24 cellular contexts compared by ENCODE assay signal in the genomic region with DNA sequence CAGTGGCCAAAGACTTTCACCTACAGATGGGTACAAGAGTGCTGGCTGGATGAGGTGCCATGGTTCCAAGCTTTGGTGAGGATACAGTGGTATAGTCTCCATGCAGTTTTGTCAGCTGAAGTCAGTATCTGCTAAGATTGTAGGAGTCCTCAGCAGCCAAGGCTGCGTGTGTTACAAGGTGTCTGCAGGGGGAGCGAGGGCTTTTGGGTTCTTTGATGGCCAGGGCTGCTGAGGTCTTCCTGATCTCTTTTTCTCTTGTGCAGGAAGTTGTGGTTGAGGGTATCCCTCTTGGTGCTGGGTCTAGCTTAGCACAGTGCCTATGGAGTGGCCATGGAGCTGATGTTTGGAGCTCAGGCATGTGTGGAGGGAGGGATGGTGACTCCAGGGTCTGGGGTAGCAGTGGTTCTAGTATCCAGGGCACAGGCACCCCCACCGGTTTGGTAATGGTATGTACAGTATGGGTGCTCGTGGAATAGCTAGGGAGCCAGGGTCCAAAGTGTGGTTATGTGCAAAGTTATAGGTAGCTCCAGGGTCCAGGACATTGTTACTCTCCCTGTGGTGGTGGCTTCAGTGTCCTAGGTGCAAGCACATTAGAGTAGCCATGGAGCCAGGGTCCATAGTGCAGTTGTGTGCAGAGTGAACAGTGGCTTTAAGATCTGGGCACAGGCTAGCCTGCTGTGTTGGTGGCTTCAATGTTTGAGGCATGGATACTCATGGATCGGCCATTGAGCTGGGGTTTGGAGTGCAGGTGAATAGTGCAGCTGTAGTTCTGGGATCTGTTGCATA. TPM values are rescaled to one million over a fixed set of nuclear protein-coding genes. Genes with fewer than 3 reads are reported as not detected.
DNase-seq lines count a peak whose midpoint lies in the region; ATAC-seq, FAIRE-seq and TF ChIP-seq lines count a peak whose summit lies in the region.
"Had no signal": no experiment of that assay in that cellular context is flagged by ENCODE, and none has a peak within 500 bp of the region (broad histone marks: within the 10 kb centered on the region; RNA-seq: fewer than 3 reads in every experiment).

No MANE protein-coding gene starts in this region.

- H2BK5ac ChIP-seq in IMR-90 (ENCODE audit: low read depth, low read length, poor library complexity, severe bottlenecking) (no peak overlapping the region), neuronal stem cell (ENCODE audit: low read length) (no peak overlapping the region)

- H3K79me1 ChIP-seq in IMR-90 (ENCODE audit: low read depth in 1 of 2, low read length in 2 of 2) (peaks cover 18 to 19% of the 10 kb centered on the region in 2 experiments), neuronal stem cell (ENCODE audit: low read depth, low read length) (no peaks in the 10 kb centered on the region)

- no TSS peak for BruUV-seq in IMR-90 (replicated peaks; lab: Mats Ljungman, UMichigan)

- 93% methylated on average over 3 of the region's 5 CpGs; no CpG with 5 or more reads in 1 of the 2 experiments for WGBS in IMR-90 (ENCODE audit: extremely low coverage in 2 of 2, insufficient read length in 1 of 2), 2 experiments
- WGBS in neuronal stem cell (ENCODE audit: extremely low coverage in 2 of 2, insufficient read length in 2 of 2, insufficient replicate concordance in 1 of 2), 2 donors = no CpG with 5 or more reads among the region's 5 CpGs

- no peaks in the 10 kb centered on the region for H3K27me3 Mint-ChIP-seq in CD14-positive monocyte (ENCODE audit: low read depth in 3 of 3)
- H3K27me3 Mint-ChIP-seq in stimulated activated naive CD8-positive, alpha-beta T cell treated with anti-CD3 and anti-CD28 coated beads, Interleukin-15, amount 100 ng/mL, for 72 hours = no peaks in the 10 kb centered on the region
- no peaks in the 10 kb centered on the region for H3K27me3 Mint-ChIP-seq in activated naive CD8-positive, alpha-beta T cell treated with anti-CD3 and anti-CD28 coated beads, Interleukin-2, amount 50 U/mL, for 24 hours
- H3K27me3 Mint-ChIP-seq: CD8-positive, alpha-beta memory T cell had no signal

- H3K27me3 ChIP-seq in IMR-90 (ENCODE audit: control insufficient read depth, insufficient read depth, low read length) (no peaks in the 10 kb centered on the region), neuronal stem cell (ENCODE audit: control insufficient read depth in 3 of 3, insufficient read depth in 3 of 3, low read depth in 1 of 3, low read length in 3 of 3) (no peaks in the 10 kb centered on the region)
- H3K27me3 ChIP-seq: BLaER1, MG63, SJCRH30 had no signal

- H3K18ac ChIP-seq in IMR-90 (ENCODE audit: low read depth, low read length) = no peak overlapping the region
- H3K18ac ChIP-seq in neuronal stem cell (ENCODE audit: low read length) = no peak overlapping the region

- H3K9me3 Mint-ChIP-seq in CD14-positive monocyte = peaks cover 8 to 31% (median 10%) of the 10 kb centered on the region in 7 donors
- peaks cover 6 to 12% of the 10 kb centered on the region in 2 donors for H3K9me3 Mint-ChIP-seq in stimulated activated naive CD8-positive, alpha-beta T cell treated with anti-CD3 and anti-CD28 coated beads, Interleukin-15, amount 100 ng/mL, for 72 hours
- H3K9me3 Mint-ChIP-seq in activated naive CD8-positive, alpha-beta T cell treated with anti-CD3 and anti-CD28 coated beads, Interleukin-2, amount 50 U/mL, for 24 hours = no peaks in the 10 kb centered on the region

- H3K9ac ChIP-seq in IMR-90 (ENCODE audit: low read depth, low read length) (no peak overlapping the region), neuronal stem cell (ENCODE audit: low read depth, low read length, poor library complexity) (no peak overlapping the region)
- H3K9ac ChIP-seq: BLaER1 had no signal

- no peak overlapping the region for H4K5ac ChIP-seq in IMR-90 (ENCODE audit: low read depth, low read length)

- no peak overlapping the region; the same call in 1 of the 2 replicates for H3K23ac ChIP-seq in IMR-90 (ENCODE audit: low read depth, low read length)
- H3K23ac ChIP-seq in neuronal stem cell (ENCODE audit: low read depth, low read length, poor library complexity) = no peak overlapping the region

- H2AK5ac ChIP-seq in IMR-90 (ENCODE audit: low read depth, low read length) (no peak overlapping the region), neuronal stem cell (ENCODE audit: low read depth, low read length) (no peak overlapping the region)

- H3K27ac ChIP-seq in IMR-90 (ENCODE audit: insufficient read depth, low read length) = no peak overlapping the region
- H3K27ac ChIP-seq in neuronal stem cell (replicated peaks; ENCODE audit: low read length) = no peak overlapping the region
- H3K27ac ChIP-seq: A549, BLaER1, PC-9, RWPE1, SJCRH30 had no signal

- intact Hi-C loops in CD14-positive monocyte (cut with micrococcal nuclease) (no loop called here), IMR-90 (cut with micrococcal nuclease) (no loop called here)

- no peak for TF ChIP-seq RAD21 in IMR-90 (IDR thresholded peaks at IDR 0.05; ENCODE audit: low read length)

- no peaks in the 10 kb centered on the region for H3K36me3 ChIP-seq in IMR-90 (ENCODE audit: control insufficient read depth, insufficient read depth, low read length)
- H3K36me3 ChIP-seq in neuronal stem cell (replicated peaks in 1 of 2; ENCODE audit: control insufficient read depth in 2 of 2, insufficient read depth in 2 of 2, low read length in 2 of 2) = no peaks in the 10 kb centered on the region
- H3K36me3 ChIP-seq: SJCRH30 had no signal

- dilution Hi-C loops in IMR-90 (cut with HindIII; ENCODE audit: low sequenced_read_pairs, unreplicated experiment) = no loop called here

- H3K9me3 ChIP-seq in IMR-90 (ENCODE audit: control insufficient read depth, insufficient read depth, low read length) = peaks cover 2% of the 10 kb centered on the region
- peaks cover 0 to 10% of the 10 kb centered on the region in 2 donors for H3K9me3 ChIP-seq in neuronal stem cell (replicated peaks in 1 of 2; ENCODE audit: control insufficient read depth in 2 of 2, insufficient read depth in 1 of 2, low read depth in 1 of 2, low read length in 2 of 2)
- H3K9me3 ChIP-seq: SJCRH30 had no signal

- no peak overlapping the region for H4K91ac ChIP-seq in IMR-90 (ENCODE audit: insufficient read depth, low read depth, low read length)
- H4K91ac ChIP-seq in neuronal stem cell (ENCODE audit: low read depth, low read length, poor library complexity) = no peak overlapping the region

- peak overlapping the region in 4 of 7 donors; percentile 22 to 57 (median 38) for H3K27ac Mint-ChIP-seq in CD14-positive monocyte
- H3K27ac Mint-ChIP-seq in stimulated activated naive CD8-positive, alpha-beta T cell treated with anti-CD3 and anti-CD28 coated beads, Interleukin-15, amount 100 ng/mL, for 72 hours = peak overlapping the region in 1 of 2 donors; percentile 28
- no peak overlapping the region for H3K27ac Mint-ChIP-seq in activated naive CD8-positive, alpha-beta T cell treated with anti-CD3 and anti-CD28 coated beads, Interleukin-2, amount 50 U/mL, for 24 hours
- H3K27ac Mint-ChIP-seq: CD8-positive, alpha-beta memory T cell had no signal

- TF ChIP-seq CTCF in CD14-positive monocyte (IDR thresholded peaks at IDR 0.05) = no peak
- TF ChIP-seq CTCF in IMR-90 (conservative IDR thresholded peaks at IDR 0.05; ENCODE audit: low read depth, low read length) = no peak

- ATAC-seq in IMR-90 (ENCODE audit: low read depth) = no peak
- no peak for ATAC-seq in stimulated activated naive CD8-positive, alpha-beta T cell treated with anti-CD3 and anti-CD28 coated beads, Interleukin-15, amount 100 ng/mL, for 72 hours
- no peak for ATAC-seq in activated naive CD8-positive, alpha-beta T cell treated with anti-CD3 and anti-CD28 coated beads, Interleukin-2, amount 50 U/mL, for 24 hours
- ATAC-seq: A549 had no signal

- no peak overlapping the region for H3K4me3 Mint-ChIP-seq in CD14-positive monocyte
- no peak overlapping the region for H3K4me3 Mint-ChIP-seq in stimulated activated naive CD8-positive, alpha-beta T cell treated with anti-CD3 and anti-CD28 coated beads, Interleukin-15, amount 100 ng/mL, for 72 hours
- no peak overlapping the region for H3K4me3 Mint-ChIP-seq in activated naive CD8-positive, alpha-beta T cell treated with anti-CD3 and anti-CD28 coated beads, Interleukin-2, amount 50 U/mL, for 24 hours
- H3K4me3 Mint-ChIP-seq: CD8-positive, alpha-beta memory T cell had no signal

- no peaks in the 10 kb centered on the region for H4K20me1 ChIP-seq in IMR-90 (ENCODE audit: insufficient read depth, low read length)
- H4K20me1 ChIP-seq: BLaER1 had no signal

- H2BK12ac ChIP-seq in neuronal stem cell (ENCODE audit: low read length) = no peak overlapping the region

- H3K4me1 Mint-ChIP-seq in CD14-positive monocyte = peaks cover 7% of the 10 kb centered on the region
- H3K4me1 Mint-ChIP-seq in stimulated activated naive CD8-positive, alpha-beta T cell treated with anti-CD3 and anti-CD28 coated beads, Interleukin-15, amount 100 ng/mL, for 72 hours = no peaks in the 10 kb centered on the region
- H3K4me1 Mint-ChIP-seq in activated naive CD8-positive, alpha-beta T cell treated with anti-CD3 and anti-CD28 coated beads, Interleukin-2, amount 50 U/mL, for 24 hours = no peaks in the 10 kb centered on the region
- H3K4me1 Mint-ChIP-seq: CD8-positive, alpha-beta memory T cell had no signal

- no peak overlapping the region for H3K4me2 ChIP-seq in IMR-90 (ENCODE audit: low read depth, low read length)
- no peak overlapping the region for H3K4me2 ChIP-seq in neuronal stem cell (ENCODE audit: insufficient read depth, low read length, poor library complexity, severe bottlenecking)
- H3K4me2 ChIP-seq: A549, BLaER1, PC-9 had no signal

- TF ChIP-seq POLR2A in IMR-90 (IDR thresholded peaks at IDR 0.05; ENCODE audit: low read depth, low read length) = no peak
- no peak for TF ChIP-seq POLR2A in H54 (IDR thresholded peaks at IDR 0.05; ENCODE audit: low read depth, low read length)

- H3K4ac ChIP-seq in IMR-90 (ENCODE audit: low read depth, low read length) (no peak overlapping the region), neuronal stem cell (ENCODE audit: low read length) (no peak overlapping the region)

- no peak overlapping the region for H2BK20ac ChIP-seq in IMR-90 (ENCODE audit: low read depth, low read length)

- peak overlapping the region; percentile 3 for H2AK9ac ChIP-seq in IMR-90 (replicated peaks; ENCODE audit: low read depth, low read length, poor library complexity)

- DNase-seq in CD14-positive monocyte (ENCODE audit: low spot score) (no peak), IMR-90 (no peak), iPS-NIHi7 (ENCODE audit: extremely low spot score) (peak; percentile 35), neuronal stem cell (ENCODE audit: low spot score) (no peak), H54 (ENCODE audit: insufficient read length, low spot score) (no peak), A172 (ENCODE audit: low spot score) (no peak)
- no peak for DNase-seq in stimulated activated naive CD8-positive, alpha-beta T cell treated with anti-CD3 and anti-CD28 coated beads, Interleukin-15, amount 100 ng/mL, for 72 hours
- no peak for DNase-seq in activated naive CD8-positive, alpha-beta T cell treated with anti-CD3 and anti-CD28 coated beads, Interleukin-2, amount 50 U/mL, for 24 hours
- DNase-seq: CD8-positive, alpha-beta memory T cell; DMS53; H7; Karpas-422; MG63; NCI-H1105; NCI-H1694; NCI-H2081 treated with DMSO at 0.1 percent for 48 hours; NCI-H524 treated with DMSO at 0.1 percent for 48 hours; PC-9; SJCRH30 had no signal

- no peak overlapping the region for H3K4me3 ChIP-seq in IMR-90 (ENCODE audit: insufficient read depth, low read depth, low read length)
- H3K4me3 ChIP-seq in neuronal stem cell (ENCODE audit: low read length in 2 of 2) = no peak overlapping the region
- H3K4me3 ChIP-seq: A549, BLaER1, MG63, PC-9, SJCRH30 had no signal

- in situ Hi-C loops in IMR-90 (cut with MboI; ENCODE audit: low sequenced_read_pairs) = no loop called here

- H3K14ac ChIP-seq in IMR-90 (replicated peaks; ENCODE audit: low read depth, low read length) (no peak overlapping the region), neuronal stem cell (ENCODE audit: low read length) (peak overlapping the region; percentile 60)

- no peak overlapping the region for H4K8ac ChIP-seq in IMR-90 (ENCODE audit: low read depth in 2 of 2, low read length in 2 of 2)
- no peak overlapping the region for H4K8ac ChIP-seq in neuronal stem cell (ENCODE audit: low read depth, low read length)

- H2BK120ac ChIP-seq in IMR-90 (ENCODE audit: low read depth, low read length) (no peak overlapping the region), neuronal stem cell (ENCODE audit: low read depth, low read length) (peak overlapping the region; percentile 64)

- H3K9me1 ChIP-seq in IMR-90 (ENCODE audit: insufficient read depth, low read length) = peaks cover 4% of the 10 kb centered on the region; the same call in 1 of the 2 replicates

- H2BK15ac ChIP-seq in IMR-90 (ENCODE audit: low read depth, low read length) = no peak overlapping the region
- no peak overlapping the region for H2BK15ac ChIP-seq in neuronal stem cell (ENCODE audit: low read length)

- POLR2A ChIA-PET in IMR-90 (lab: Charles Lee; ENCODE audit: unreplicated experiment) = no interaction called here

- no peaks in the 10 kb centered on the region for H3K4me1 ChIP-seq in IMR-90 (ENCODE audit: control insufficient read depth, insufficient read depth, low read length)
- no peaks in the 10 kb centered on the region for H3K4me1 ChIP-seq in neuronal stem cell (ENCODE audit: control insufficient read depth in 2 of 2, insufficient read depth in 1 of 2, low read depth in 1 of 2, low read length in 2 of 2)
- H3K4me1 ChIP-seq: A549, BLaER1, SJCRH30 had no signal

- H2AFZ ChIP-seq in IMR-90 (replicated peaks; ENCODE audit: low read length, poor library complexity) (no peak overlapping the region), neuronal stem cell (ENCODE audit: low read length) (no peak overlapping the region)
- H2AFZ ChIP-seq: PC-9 had no signal

- CTCF ChIA-PET in IMR-90 (lab: Yijun Ruan, JAX) = no interaction called here

- peaks cover 15 to 25% of the 10 kb centered on the region in 2 donors for H3K36me3 Mint-ChIP-seq in CD14-positive monocyte
- no peaks in the 10 kb centered on the region for H3K36me3 Mint-ChIP-seq in activated naive CD8-positive, alpha-beta T cell treated with anti-CD3 and anti-CD28 coated beads, Interleukin-2, amount 50 U/mL, for 24 hours (ENCODE audit: low read depth)
- H3K36me3 Mint-ChIP-seq: CD8-positive, alpha-beta memory T cell had no signal

- no peak for FAIRE-seq in H54 (lab: Jason Lieb, UNC)
- FAIRE-seq: A549, GM12892, GM18507 had no signal

- no peak overlapping the region for H3K56ac ChIP-seq in IMR-90 (ENCODE audit: extremely low read depth, insufficient read depth, low read length)

RNA-seq across cellular contexts. Expression of gene CNTLN, which starts 36.7 kb away (rescaled TPM):
- polyA plus RNA-seq in CD14-positive monocyte (1 to 10 TPM; 2.2 to 4.0 TPM), IMR-90 (2012; rRNA removed) (2.9 and 3.8 TPM in 2 replicates)
- 5.9 and 10.6 TPM in 2 replicates for total RNA-seq in IMR-90 (2012; rRNA removed)
- polyA plus RNA-seq in IMR-90 (2012; cell fraction: cytosol; rRNA removed) = 0.73 and 1.1 TPM in 2 replicates
- 1.4 and 4.3 TPM in 2 replicates for polyA plus RNA-seq in IMR-90 (2012; cell fraction: nucleus; rRNA removed; ENCODE audit: low replicate concordance)
- polyA plus RNA-seq in neuronal stem cell (2013, experiment 1 of 2) = 4.6 TPM
- 4.5 TPM for polyA plus RNA-seq in neuronal stem cell (2013, experiment 2 of 2)
- 9.7 and 10.3 TPM in 2 replicates for total RNA-seq in A172 (2014; rRNA removed; shearing (Covaris generic))
- polyA plus RNA-seq: CD8-positive, alpha-beta memory T cell had no signal
